In genomic region chr3:52240059-52240885, GRCh38 we compare ENCODE assay signal across 8 cellular contexts. TPM values are rescaled to one million over a fixed set of nuclear protein-coding genes. Genes with fewer than 3 reads are reported as not detected.
DNase-seq lines count a peak whose midpoint lies in the region; ATAC-seq and TF ChIP-seq lines count a peak whose summit lies in the region.

No MANE protein-coding gene starts in this region.

- in situ Hi-C loops in GM18951 (cut with MboI; ENCODE audit: low sequenced_read_pairs, unreplicated experiment): no loop called here

- CTCF ChIA-PET in PC-3 (lab: Charles Lee): interaction anchor here (1.0 to 1.3 kb wide), 2 partner anchors 20 to 99 kb away, joined by 3 read pairs; no protein-coding TSS in a partner anchor
- CTCF ChIA-PET in activated naive CD4-positive, alpha-beta T cell treated with anti-CD3 and anti-CD28 coated beads for 36 hours (lab: Charles Lee): interaction anchor here (0.9 to 4.2 kb wide), 13 partner anchors 9 to 98 kb away, joined by 3 to 61 read pairs (median 7); partner anchors contain the start of genes GLYCTK, TLR9 and WDR82

- H3K79me1 ChIP-seq in trophoblast cell (ENCODE audit: low read length): peaks cover 13% of the 10 kb centered on the region

- no peak for TF ChIP-seq CTCF in PC-3 (conservative IDR thresholded peaks at IDR 0.05; ENCODE audit: low read depth, low read length)

- no peak overlapping the region for H3K23ac ChIP-seq in trophoblast cell (ENCODE audit: low read length)

- no peak overlapping the region for H4K8ac ChIP-seq in trophoblast cell (ENCODE audit: low read depth, low read length)

- peak; percentile 88 for DNase-seq in AG20443 (ENCODE audit: low spot score)
- peak; percentile 75 for DNase-seq in PC-3
- peak; percentile 87 for DNase-seq in activated naive CD4-positive, alpha-beta T cell treated with anti-CD3 and anti-CD28 coated beads for 36 hours
- no peak for DNase-seq in Right ventricle myocardium inferior (ENCODE audit: missing footprints)
- peak; percentile 60 to 70 for DNase-seq in trophoblast cell

- H2BK120ac ChIP-seq in trophoblast cell (ENCODE audit: insufficient read depth, low read length, poor library complexity): peak overlapping the region; percentile 7

- peak overlapping the region; percentile 98 for H3K27ac Mint-ChIP-seq in activated naive CD4-positive, alpha-beta T cell treated with anti-CD3 and anti-CD28 coated beads for 36 hours

- peak; percentile 42 for TF ChIP-seq POLR2A in GM18951 (IDR thresholded peaks at IDR 0.05; ENCODE audit: extremely low read depth, insufficient read depth, insufficient read length)

- H3K4me3 Mint-ChIP-seq in activated naive CD4-positive, alpha-beta T cell treated with anti-CD3 and anti-CD28 coated beads for 36 hours: peak overlapping the region; percentile 92

- peak overlapping the region; percentile 97 for H3K4me3 ChIP-seq in PC-3 (ENCODE audit: low read length)
- no peak overlapping the region for H3K4me3 ChIP-seq in trophoblast cell (ENCODE audit: low read depth, low read length)

- intact Hi-C loops in PC-3 (cut with micrococcal nuclease): no loop called here
- intact Hi-C loops in activated naive CD4-positive, alpha-beta T cell treated with anti-CD3 and anti-CD28 coated beads for 36 hours (cut with micrococcal nuclease): loop anchor here (1.0 to 5.0 kb wide), 5 partner anchors 13 to 243 kb away; partner anchors contain the start of genes DUSP7, RPL29 and WDR82
- intact Hi-C loops in Right ventricle myocardium inferior (cut with DNase I): no loop called here

- no peaks in the 10 kb centered on the region for H3F3A ChIP-seq in PC-3 (ENCODE audit: low read length, unreplicated experiment)

- H3K9me2 ChIP-seq in PC-3 (replicated peaks; ENCODE audit: low read length): no peaks in the 10 kb centered on the region

- H4K91ac ChIP-seq in trophoblast cell (ENCODE audit: low read depth, low read length): peak overlapping the region; percentile 15

- H3K18ac ChIP-seq in trophoblast cell (ENCODE audit: low read length): no peak overlapping the region

- no TSS peak for BruUV-seq in PC-3 (replicated peaks; lab: Mats Ljungman, UMichigan)

- no peak overlapping the region for H2AK5ac ChIP-seq in trophoblast cell (ENCODE audit: low read length)

- H3K4ac ChIP-seq in trophoblast cell (ENCODE audit: low read depth, low read length): no peak overlapping the region

- H3K4me2 ChIP-seq in PC-3 (ENCODE audit: low read length) (peak overlapping the region; percentile 82), trophoblast cell (ENCODE audit: low read length) (no peak overlapping the region)

- no peaks in the 10 kb centered on the region for H3K27me3 ChIP-seq in PC-3 (ENCODE audit: low read length)
- no peaks in the 10 kb centered on the region for H3K27me3 ChIP-seq in trophoblast cell (ENCODE audit: insufficient read depth, low read length)

- H4K12ac ChIP-seq in trophoblast cell (ENCODE audit: low read depth, low read length): no peak overlapping the region

- no peaks in the 10 kb centered on the region for H3K9me3 ChIP-seq in PC-3 (ENCODE audit: low read length)
- H3K9me3 ChIP-seq in trophoblast cell (ENCODE audit: insufficient read depth, low read depth, low read length): peaks cover 8% of the 10 kb centered on the region

- no peaks in the 10 kb centered on the region for H3K27me3 Mint-ChIP-seq in activated naive CD4-positive, alpha-beta T cell treated with anti-CD3 and anti-CD28 coated beads for 36 hours (ENCODE audit: low read depth)

- peaks cover 51% of the 10 kb centered on the region for H3K4me1 ChIP-seq in PC-3 (ENCODE audit: insufficient read depth, low read length)
- H3K4me1 ChIP-seq in trophoblast cell (ENCODE audit: control insufficient read depth in 1 of 2, insufficient read depth in 2 of 2, low read length in 2 of 2): peaks cover 27 to 35% of the 10 kb centered on the region in 2 experiments

- H2BK5ac ChIP-seq in trophoblast cell (ENCODE audit: low read depth, low read length, poor library complexity): no peak overlapping the region

- no peak overlapping the region for H2BK12ac ChIP-seq in trophoblast cell (ENCODE audit: low read length)

- POLR2A ChIA-PET in PC-3 (lab: Charles Lee; ENCODE audit: unreplicated experiment): interaction anchor here (0.5 to 0.6 kb wide), 2 partner anchors 36 to 59 kb away, joined by 3 read pairs; no protein-coding TSS in a partner anchor

- H3K79me2 ChIP-seq in PC-3 (ENCODE audit: low read length) (peaks cover 41% of the 10 kb centered on the region), trophoblast cell (ENCODE audit: control insufficient read depth, insufficient read depth, low read length, poor library complexity) (peaks cover 7% of the 10 kb centered on the region)

- peaks cover 43% of the 10 kb centered on the region for H3K36me3 Mint-ChIP-seq in activated naive CD4-positive, alpha-beta T cell treated with anti-CD3 and anti-CD28 coated beads for 36 hours (ENCODE audit: low read depth)

- peaks cover 79% of the 10 kb centered on the region for H3K4me1 Mint-ChIP-seq in activated naive CD4-positive, alpha-beta T cell treated with anti-CD3 and anti-CD28 coated beads for 36 hours (ENCODE audit: low read depth)

- peaks cover 11% of the 10 kb centered on the region for H3K9me3 Mint-ChIP-seq in activated naive CD4-positive, alpha-beta T cell treated with anti-CD3 and anti-CD28 coated beads for 36 hours

- H2AFZ ChIP-seq in PC-3 (ENCODE audit: low read length) (no peak overlapping the region), trophoblast cell (ENCODE audit: insufficient read depth, low read length, poor library complexity) (no peak overlapping the region)

- H3K9ac ChIP-seq in PC-3 (ENCODE audit: low read length) (peak overlapping the region; percentile 88; the same call in 1 of the 2 replicates), trophoblast cell (ENCODE audit: low read length) (no peak overlapping the region)

- no CpG with 5 or more reads among the region's 1 CpG for WGBS in trophoblast cell (ENCODE audit: extremely low coverage, insufficient coverage, insufficient read length)

- no peaks in the 10 kb centered on the region for H4K20me1 ChIP-seq in PC-3 (ENCODE audit: low read length)

- ATAC-seq in PC-3: no peak
- ATAC-seq in Right ventricle myocardium inferior: peak; percentile 3
- no peak for ATAC-seq in GM21367 (IDR thresholded peaks at IDR 0.05; ENCODE audit: unreplicated experiment)
- ATAC-seq in GM19351 (IDR thresholded peaks at IDR 0.05; ENCODE audit: unreplicated experiment): no peak

- H3K27ac ChIP-seq in PC-3 (ENCODE audit: low read length) (no peak overlapping the region), trophoblast cell (ENCODE audit: low read depth, low read length) (no peak overlapping the region)

- H3K14ac ChIP-seq in trophoblast cell (ENCODE audit: low read length): no peak overlapping the region

- no peaks in the 10 kb centered on the region for H3K36me3 ChIP-seq in PC-3 (ENCODE audit: low read depth, low read length)
- H3K36me3 ChIP-seq in trophoblast cell (ENCODE audit: control insufficient read depth in 1 of 2, insufficient read depth in 2 of 2, low read length in 2 of 2): peaks cover 0 to under 1% of the 10 kb centered on the region in 2 experiments

RNA-seq across cellular contexts. Expression of gene TWF2, which starts 1.3 kb away (rescaled TPM):
- total RNA-seq in PC-3 (2014; rRNA removed): 147 and 166 TPM in 2 replicates
- 10 to 100 TPM; 89.1 to 91.3 TPM for total RNA-seq in activated naive CD4-positive, alpha-beta T cell treated with anti-CD3 and anti-CD28 coated beads for 36 hours
- total RNA-seq in Right ventricle myocardium inferior: 120 TPM
- polyA plus RNA-seq in trophoblast cell (2013): 39.5 and 39.9 TPM in 2 replicates

RNA-seq across cellular contexts. Expression of gene PPM1M, which starts 5.3 kb away (rescaled TPM):
- 8.5 and 12.4 TPM in 2 replicates for total RNA-seq in PC-3 (2014; rRNA removed)
- total RNA-seq in activated naive CD4-positive, alpha-beta T cell treated with anti-CD3 and anti-CD28 coated beads for 36 hours: 100 to 1,000 TPM; 107 to 108 TPM
- total RNA-seq in Right ventricle myocardium inferior: 8.7 TPM
- polyA plus RNA-seq in trophoblast cell (2013): 3.0 and 3.5 TPM in 2 replicates

RNA-seq across cellular contexts. Expression of gene TLR9, which starts 14.8 kb away (rescaled TPM):
- total RNA-seq in PC-3 (2014; rRNA removed) (not detected in 2 replicates), Right ventricle myocardium inferior (0.38 TPM)
- under 1 TPM; 0.62 to 0.89 TPM for total RNA-seq in activated naive CD4-positive, alpha-beta T cell treated with anti-CD3 and anti-CD28 coated beads for 36 hours
- 0.04 and 0.10 TPM in 2 replicates for polyA plus RNA-seq in trophoblast cell (2013)

RNA-seq across cellular contexts. Expression of gene WDR82, which starts 38.2 kb away (rescaled TPM):
- 56.2 and 56.4 TPM in 2 replicates for total RNA-seq in PC-3 (2014; rRNA removed)
- 100 to 1,000 TPM; 176 to 177 TPM for total RNA-seq in activated naive CD4-positive, alpha-beta T cell treated with anti-CD3 and anti-CD28 coated beads for 36 hours
- 62.3 TPM for total RNA-seq in Right ventricle myocardium inferior
- polyA plus RNA-seq in trophoblast cell (2013): 30.8 and 31.8 TPM in 2 replicates

RNA-seq across cellular contexts. Expression of gene ALAS1, which starts 42.3 kb away (rescaled TPM):
- total RNA-seq in PC-3 (2014; rRNA removed) (63.5 and 69.5 TPM in 2 replicates), Right ventricle myocardium inferior (186 TPM)
- 10 to 100 TPM; 35.7 to 37.8 TPM for total RNA-seq in activated naive CD4-positive, alpha-beta T cell treated with anti-CD3 and anti-CD28 coated beads for 36 hours
- 117 and 125 TPM in 2 replicates for polyA plus RNA-seq in trophoblast cell (2013)
